In the genomic region with DNA sequence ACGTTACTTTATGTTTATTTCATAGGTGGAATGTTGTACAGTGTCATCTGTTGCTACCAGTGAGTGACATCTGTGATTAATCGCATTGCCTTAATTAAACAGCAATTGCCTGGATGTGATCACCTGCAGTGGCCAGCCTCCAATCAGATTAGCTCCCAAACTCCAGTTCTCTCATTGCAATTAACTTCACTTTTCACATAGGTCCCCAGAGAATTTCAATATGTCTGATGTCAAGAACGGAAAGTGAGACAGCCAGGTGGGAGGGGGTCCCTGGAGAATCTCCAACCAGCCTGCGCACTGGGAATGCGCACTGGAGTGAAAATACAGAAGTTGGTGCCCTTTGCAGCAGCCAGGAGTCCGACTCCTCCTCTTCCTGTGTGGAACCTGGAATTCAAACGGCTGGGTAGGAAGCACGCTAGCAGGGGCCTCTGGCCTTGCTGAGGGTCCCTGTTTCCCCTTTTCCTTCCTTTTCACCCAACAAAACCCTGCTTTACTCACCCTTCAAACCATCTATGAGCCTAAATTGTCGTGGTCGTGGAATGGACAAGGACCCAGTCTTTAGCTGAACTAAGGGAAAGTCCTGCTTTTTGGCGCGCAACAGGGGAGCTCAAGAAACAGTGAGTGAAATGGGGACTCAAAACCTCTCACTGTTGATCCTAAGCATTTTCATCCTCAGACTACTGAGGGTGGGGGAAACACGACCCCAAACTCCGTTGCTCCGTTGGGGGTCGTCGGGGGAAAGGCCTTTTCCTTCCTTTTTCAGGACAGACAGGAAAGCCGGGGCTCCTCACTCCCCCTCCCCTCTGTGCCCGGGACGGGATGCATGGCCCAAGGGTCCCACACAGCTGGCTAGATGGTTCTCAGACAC, we compare ENCODE assay signal across 8 cellular contexts.
DNase-seq lines count a peak whose midpoint lies in the region; ATAC-seq and TF ChIP-seq lines count a peak whose summit lies in the region.

No MANE protein-coding gene starts in this region.

- H3K4me1 ChIP-seq in HUES6 (ENCODE audit: control insufficient read depth, insufficient read depth, low read length), result peaks cover 3% of the 10 kb centered on the region; the same call in 1 of the 2 replicates

- peak overlapping the region; percentile 87 for H3K27ac ChIP-seq in HUES6 (ENCODE audit: low read depth, low read length)

- H3K27ac Mint-ChIP-seq in osteocyte (ENCODE audit: unreplicated experiment), result peak overlapping the region; percentile 51
- H3K27ac Mint-ChIP-seq in natural killer cell treated with Interleukin-12 subunit alpha and Interleukin-12 subunit beta and Interleukin-15 and Interleukin-18, amount 100 ng/mL, for 72 hours, result no peak overlapping the region
- H3K27ac Mint-ChIP-seq in T-helper 17 cell, result no peak overlapping the region

- no peaks in the 10 kb centered on the region for H3K36me3 Mint-ChIP-seq in osteocyte (ENCODE audit: unreplicated experiment)
- no peaks in the 10 kb centered on the region for H3K36me3 Mint-ChIP-seq in natural killer cell treated with Interleukin-12 subunit alpha and Interleukin-12 subunit beta and Interleukin-15 and Interleukin-18, amount 100 ng/mL, for 72 hours
- no peaks in the 10 kb centered on the region for H3K36me3 Mint-ChIP-seq in T-helper 17 cell (ENCODE audit: low read depth)

- H3K36me3 ChIP-seq in HUES6 (ENCODE audit: control insufficient read depth, insufficient read depth, low read length), result peaks cover 14% of the 10 kb centered on the region

- H3K9me3 ChIP-seq in HUES6 (ENCODE audit: control insufficient read depth, insufficient read depth, low read depth, low read length), result no peaks in the 10 kb centered on the region
- no peaks in the 10 kb centered on the region for H3K9me3 ChIP-seq in T-helper 17 cell (ENCODE audit: control insufficient read depth, low read length, poor library complexity, severe bottlenecking)

- H3K4me3 ChIP-seq in HUES6 (ENCODE audit: low read depth, low read length), result peak overlapping the region; percentile 92
- peak overlapping the region; percentile 57 to 68 for H3K4me3 ChIP-seq in foreskin fibroblast (ENCODE audit: low read depth in 1 of 2, low read length in 2 of 2)

- H3K27me3 Mint-ChIP-seq in osteocyte (ENCODE audit: unreplicated experiment) (peaks cover 6% of the 10 kb centered on the region), T-helper 17 cell (peaks cover 4% of the 10 kb centered on the region)
- H3K27me3 Mint-ChIP-seq in natural killer cell treated with Interleukin-12 subunit alpha and Interleukin-12 subunit beta and Interleukin-15 and Interleukin-18, amount 100 ng/mL, for 72 hours, result no peaks in the 10 kb centered on the region

- no peak for ATAC-seq in natural killer cell treated with Interleukin-12 subunit alpha and Interleukin-12 subunit beta and Interleukin-15 and Interleukin-18, amount 100 ng/mL, for 72 hours
- no peak for ATAC-seq in T-helper 17 cell

- TF ChIP-seq CTCF in foreskin fibroblast (IDR thresholded peaks at IDR 0.05; ENCODE audit: low read depth, low read length) (no peak), osteocyte (IDR thresholded peaks at IDR 0.05) (no peak)

- H3K4me3 Mint-ChIP-seq in osteocyte (ENCODE audit: unreplicated experiment) (peak overlapping the region; percentile 74), T-helper 17 cell (no peak overlapping the region)
- H3K4me3 Mint-ChIP-seq in natural killer cell treated with Interleukin-12 subunit alpha and Interleukin-12 subunit beta and Interleukin-15 and Interleukin-18, amount 100 ng/mL, for 72 hours, result no peak overlapping the region

- no peaks in the 10 kb centered on the region for H3K9me3 Mint-ChIP-seq in osteocyte (ENCODE audit: unreplicated experiment)
- H3K9me3 Mint-ChIP-seq in natural killer cell treated with Interleukin-12 subunit alpha and Interleukin-12 subunit beta and Interleukin-15 and Interleukin-18, amount 100 ng/mL, for 72 hours, result peaks cover 3% of the 10 kb centered on the region

- DNase-seq in GM03348 (ENCODE audit: low spot score) (peak; percentile 58), SK-N-DZ (ENCODE audit: low spot score) (peak; percentile 93), foreskin fibroblast (peak in 1 of 2 donors; percentile 49), osteocyte (ENCODE audit: extremely low spot score, unreplicated experiment) (no peak), T-helper 17 cell (no peak)
- DNase-seq in effector CD8-positive, alpha-beta T cell (lab: John Stamatoyannopoulos, UW), result no peak
- DNase-seq in natural killer cell treated with Interleukin-12 subunit alpha and Interleukin-12 subunit beta and Interleukin-15 and Interleukin-18, amount 100 ng/mL, for 72 hours (ENCODE audit: low spot score), result no peak

- no peaks in the 10 kb centered on the region for H3K27me3 ChIP-seq in HUES6 (ENCODE audit: control insufficient read depth, insufficient read depth, low read length)

- peak overlapping the region; percentile 91 for H3K9ac ChIP-seq in HUES6 (ENCODE audit: low read length)

- H3K4me1 Mint-ChIP-seq in osteocyte (ENCODE audit: unreplicated experiment), result peaks cover 15% of the 10 kb centered on the region
- no peaks in the 10 kb centered on the region for H3K4me1 Mint-ChIP-seq in natural killer cell treated with Interleukin-12 subunit alpha and Interleukin-12 subunit beta and Interleukin-15 and Interleukin-18, amount 100 ng/mL, for 72 hours (ENCODE audit: low read depth in 2 of 2)
- H3K4me1 Mint-ChIP-seq in T-helper 17 cell, result peaks cover 2% of the 10 kb centered on the region

Comparison
In these comparisons a context has a peak if more than half of its experiments do, and no peak if none do; other contexts are left out.
1. DNase-seq: peak in GM03348 (single experiment) and SK-N-DZ (single experiment); none in osteocyte (single experiment), effector CD8-positive, alpha-beta T cell (single experiment), natural killer cell treated with Interleukin-12 subunit alpha and Interleukin-12 subunit beta and Interleukin-15 and Interleukin-18, amount 100 ng/mL, for 72 hours (single experiment) and T-helper 17 cell (0 of 3).